Comparison of ENCODE assay signal across 16 cellular contexts in the genomic region with DNA sequence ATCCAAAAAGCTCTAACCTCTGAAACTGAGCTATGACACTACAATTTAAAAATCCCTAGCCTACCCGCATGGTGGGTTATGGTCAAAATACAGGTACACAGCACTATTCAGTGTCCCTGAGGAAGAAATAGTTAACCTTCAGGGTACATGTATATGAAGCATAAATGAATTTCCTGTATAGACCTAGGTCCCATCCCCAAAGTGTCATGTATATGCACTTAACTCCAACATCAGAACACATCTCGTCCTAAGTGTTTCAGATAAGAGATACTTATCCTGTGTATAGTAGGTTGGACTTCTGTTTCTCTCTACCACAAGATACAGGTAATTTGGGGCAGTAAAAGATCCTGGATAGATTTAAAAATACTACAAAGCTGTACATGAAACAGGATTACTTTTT.
"Had no signal": no experiment of that assay in that cellular context is flagged by ENCODE, and none has a peak within 500 bp of the region (broad histone marks: within the 10 kb centered on the region; RNA-seq: fewer than 3 reads in every experiment).

No MANE protein-coding gene starts in this region.

- H3K4me3 Mint-ChIP-seq: nephron had no signal

- ATAC-seq: heart left ventricle, psoas muscle, sciatic nerve had no signal

- DNase-seq: activated CD4-positive, CD25-positive, alpha-beta regulatory T cell treated with anti-CD3 and anti-CD28 coated beads, Interleukin-2, amount 50 U/mL, for 72 hours; activated gamma-delta T cell; activated T-cell treated with anti-CD3 and anti-CD28 coated beads for 4 hours; caudate nucleus; effector memory CD4-positive, alpha-beta T cell; heart left ventricle; occipital lobe; psoas muscle; spleen; stimulated activated CD4-positive, alpha-beta T cell treated with anti-CD3 and anti-CD28 coated beads, Interleukin-1b, Interleukin-23, amount 100 ng/mL, for 48 hours; stomach had no signal

- H3K27ac ChIP-seq: coronary artery, heart left ventricle, psoas muscle, stomach, thoracic aorta had no signal

- H3K9me3 Mint-ChIP-seq: nephron; T-helper 2 cell treated with Interferon-gamma antibody and Interleukin-4, amounts not matched to agents 5 μg/mL and 100 μg/mL, for 36 hours had no signal

- H3K27ac Mint-ChIP-seq: nephron had no signal
